Comparison of ENCODE assay signal across 8 cellular contexts in genomic region chr19:12890787-12891552, GRCh38. TPM values are rescaled to one million over a fixed set of nuclear protein-coding genes. Genes with fewer than 3 reads are reported as not detected.
DNase-seq lines count a peak whose midpoint lies in the region; ATAC-seq and TF ChIP-seq lines count a peak whose summit lies in the region.

Gene GCDH, plus strand, starts transcription at chr19:12891160. Its CDS starts 145 bp downstream, at chr19:12891305.

- POLR2A ChIA-PET in T-cell (lab: Charles Lee), result interaction anchor here (0.6 to 1.1 kb wide), 8 partner anchors 8 to 154 kb away, joined by 3 to 9 read pairs (median 4); partner anchors contain the start of genes GET3 (in 1 of the 2) and SYCE2 (in 1 of the 2)

- peak; percentile 95 for ATAC-seq in HG02763 (IDR thresholded peaks at IDR 0.05; ENCODE audit: unreplicated experiment)
- peak; percentile 89 to 97 (median 96) for ATAC-seq in T-cell (replicated peaks in 1 of 4)

- peaks cover 24% of the 10 kb centered on the region for H3K36me3 Mint-ChIP-seq in T-cell

- H3K4me3 Mint-ChIP-seq in T-cell, result peak within 1 kb of the TSS; percentile 95 to 99 (median 97)

- H3K36me3 ChIP-seq in cardiac muscle cell, result no peaks in the 10 kb centered on the region
- no peaks in the 10 kb centered on the region for H3K36me3 ChIP-seq in parathyroid adenoma (ENCODE audit: control insufficient read depth, insufficient read depth, low read length)
- H3K36me3 ChIP-seq in tibial nerve, result peaks cover 0 to 29% (median 5%) of the 10 kb centered on the region in 3 donors

- DNase-seq in NCI-H1436 treated with DMSO at 0.1 percent for 48 hours (lab: John Stamatoyannopoulos, UW) (peak; percentile 96), T-cell (peak; percentile 86 to 98 (median 96)), cardiac muscle cell (ENCODE audit: low read depth in 1 of 2, low spot score in 1 of 2) (peak; percentile 99 to 100), tibial nerve (ENCODE audit: low spot score in 2 of 2) (peak; percentile 96 to 97)

- CTCF ChIA-PET in T-cell (lab: Charles Lee), result interaction anchor here (0.5 to 1.5 kb wide), 13 partner anchors 22 to 1896 kb away, joined by 3 to 8 read pairs (median 3); partner anchors contain the start of genes CALR (in 1 of the 2), FARSA (in 1 of the 2) and SYCE2 (in 1 of the 2)

- H3K4me3 ChIP-seq in cardiac muscle cell (peak within 1 kb of the TSS; percentile 57), parathyroid adenoma (ENCODE audit: low read depth, low read length) (peak within 1 kb of the TSS; percentile 96), tibial nerve (peak within 1 kb of the TSS; percentile 70 to 100 (median 94))

- peak within 1 kb of the TSS; percentile 92 to 94 for H3K27ac Mint-ChIP-seq in T-cell

- H3K27ac ChIP-seq in adipose tissue (ENCODE audit: low read depth, low read length) (no peak within 1 kb of the TSS), cardiac muscle cell (peak within 1 kb of the TSS; percentile 73), parathyroid adenoma (peak within 1 kb of the TSS; percentile 43), tibial nerve (peak within 1 kb of the TSS; percentile 83 to 93 (median 88))

- H3K27me3 Mint-ChIP-seq in T-cell, result no peaks in the 10 kb centered on the region

- H3K9me3 Mint-ChIP-seq in T-cell, result no peaks in the 10 kb centered on the region

- H3K9me3 ChIP-seq in cardiac muscle cell (ENCODE audit: low read depth) (no peaks in the 10 kb centered on the region), parathyroid adenoma (ENCODE audit: control insufficient read depth, low read length) (no peaks in the 10 kb centered on the region), tibial nerve (no peaks in the 10 kb centered on the region)

- peak in 1 of 2 donors; percentile 63 for TF ChIP-seq POLR2A in tibial nerve (IDR thresholded peaks at IDR 0.05)

- H3K4me2 ChIP-seq in parathyroid adenoma (ENCODE audit: low read length), result peak within 1 kb of the TSS; percentile 97

- WGBS in adipose tissue, 3 donors, result 0% methylated on average over 49 of the region's 49 CpGs
- 0% methylated on average over 47 to 49 of the region's 49 CpGs for WGBS in tibial nerve, 2 donors

- H3K4me1 ChIP-seq in cardiac muscle cell (ENCODE audit: low read depth) (no peaks in the 10 kb centered on the region), parathyroid adenoma (no peaks in the 10 kb centered on the region), tibial nerve (peaks cover 0 to 31% (median 15%) of the 10 kb centered on the region in 4 donors)

- no peaks in the 10 kb centered on the region for H3K79me2 ChIP-seq in parathyroid adenoma

- TF ChIP-seq CTCF in GM12873 (IDR thresholded peaks at IDR 0.05; ENCODE audit: insufficient read depth, low read depth, low read length, missing control alignments) (peak; percentile 4), cardiac muscle cell (IDR thresholded peaks at IDR 0.05; ENCODE audit: low read depth, low read length) (no peak), parathyroid adenoma (IDR thresholded peaks at IDR 0.05) (no peak), tibial nerve (IDR thresholded peaks at IDR 0.05) (peak in 2 of 5 experiments; percentile 27 to 57)

- no peaks in the 10 kb centered on the region for H3K27me3 ChIP-seq in cardiac muscle cell
- no peaks in the 10 kb centered on the region for H3K27me3 ChIP-seq in parathyroid adenoma (ENCODE audit: control insufficient read depth, insufficient read depth, low read length)
- H3K27me3 ChIP-seq in tibial nerve, result peaks cover 0 to 12% of the 10 kb centered on the region in 2 donors

- H3K4me1 Mint-ChIP-seq in T-cell, result peaks cover 27 to 33% (median 27%) of the 10 kb centered on the region in 3 donors

- peak within 1 kb of the TSS; percentile 12 for H3K9ac ChIP-seq in parathyroid adenoma

- H2AFZ ChIP-seq in parathyroid adenoma, result peak within 1 kb of the TSS; percentile 84

- peak; percentile 94 to 95 for TF ChIP-seq EP300 in tibial nerve (IDR thresholded peaks at IDR 0.05)

RNA-seq across cellular contexts. Expression of gene GCDH, which starts in this region (rescaled TPM):
- total RNA-seq in T-cell, result 10 to 100 TPM; 39.8 to 68.7 (median 60.0) TPM
- 10 to 100 TPM; 27.2 to 73.8 (median 27.3) TPM for polyA plus RNA-seq in adipose tissue
- 54.9 and 77.9 TPM in 2 replicates for total RNA-seq in cardiac muscle cell
- polyA plus RNA-seq in cardiac muscle cell, result 28.5 and 32.6 TPM in 2 replicates
- 10 to 100 TPM; 50.4 to 68.0 (median 64.6) TPM for total RNA-seq in tibial nerve
